7 cellular contexts compared by ENCODE assay signal in the genomic region with DNA sequence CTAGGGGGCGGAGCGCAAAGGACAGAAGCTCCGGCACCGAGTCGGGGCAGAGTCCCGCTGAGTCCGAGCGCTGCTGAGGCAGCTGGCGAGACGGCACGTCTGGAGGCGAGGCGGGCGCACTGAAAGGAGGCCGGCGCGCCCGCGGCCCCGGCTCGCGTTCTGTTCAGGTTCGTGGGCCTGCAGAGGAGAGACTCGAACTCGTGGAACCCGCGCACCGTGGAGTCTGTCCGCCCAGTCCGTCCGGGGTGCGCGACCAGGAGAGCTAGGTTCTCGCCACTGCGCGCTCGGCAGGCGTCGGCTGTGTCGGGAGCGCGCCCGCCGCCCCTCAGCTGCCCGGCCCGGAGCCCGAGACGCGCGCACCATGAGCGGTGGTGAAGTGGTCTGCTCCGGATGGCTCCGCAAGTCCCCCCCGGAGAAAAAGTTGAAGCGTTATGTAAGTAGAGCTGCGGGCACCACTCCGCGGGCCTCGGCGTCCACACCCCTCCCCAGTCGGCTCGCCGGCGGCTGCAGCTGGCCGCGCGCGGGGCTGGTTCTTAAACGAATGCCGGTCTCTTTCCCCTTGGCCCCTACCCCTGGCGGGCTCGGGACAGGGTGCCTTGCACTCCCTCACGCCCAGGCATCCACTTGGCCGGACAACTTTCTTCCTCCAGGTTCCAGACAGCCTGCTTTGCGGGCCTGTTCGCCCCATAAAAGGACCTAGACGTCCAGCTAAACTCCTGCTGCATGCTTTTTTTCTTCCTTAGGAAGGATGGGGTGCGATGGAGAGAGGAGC. TPM values are rescaled to one million over a fixed set of nuclear protein-coding genes. Genes with fewer than 3 reads are reported as not detected.
DNase-seq lines count a peak whose midpoint lies in the region; ATAC-seq, FAIRE-seq and TF ChIP-seq lines count a peak whose summit lies in the region.

A gene (plus strand): TSS at position 49 of the 772 bp plus-strand sequence. CDS start 313 bp downstream, at position 362.

- peak within 1 kb of the TSS; percentile 79 to 98 (median 91) for H3K9ac ChIP-seq in skeletal muscle tissue (ENCODE audit: low read depth in 1 of 3, low read length in 3 of 3)

- peak within 1 kb of the TSS; percentile 96 for H3K27ac ChIP-seq in skeletal muscle tissue (ENCODE audit: low read depth, low read length)

- no peaks in the 10 kb centered on the region for H3K27me3 ChIP-seq in skeletal muscle tissue (ENCODE audit: control insufficient read depth in 3 of 3, insufficient read depth in 3 of 3, low read length in 3 of 3)

- H3K27me3 Mint-ChIP-seq in MCF 10A (ENCODE audit: insufficient read depth, unreplicated experiment) = no peaks in the 10 kb centered on the region

- peak within 1 kb of the TSS; percentile 90 to 98 (median 92) for H3K4me3 ChIP-seq in skeletal muscle tissue (ENCODE audit: low read length in 3 of 3)

- BruUV-seq in MCF 10A (replicated peaks; lab: Mats Ljungman, UMichigan) = no TSS peak

- POLR2A ChIA-PET in MCF 10A (lab: Yijun Ruan, JAX) = interaction anchor here (0.6 to 6.0 kb wide), 32 partner anchors 10 to 178 kb away, joined by 3 to 66 read pairs (median 4); no protein-coding TSS in a partner anchor

- ATAC-seq in GM19452 (IDR thresholded peaks at IDR 0.05; ENCODE audit: unreplicated experiment) (peak; percentile 71), HG03457 (IDR thresholded peaks at IDR 0.05; ENCODE audit: unreplicated experiment) (peak; percentile 64)

- CTCF ChIA-PET in MCF 10A (lab: Yijun Ruan, JAX) = interaction anchor here (0.7 to 2.2 kb wide), 18 partner anchors 7 to 352 kb away, joined by 3 to 7 read pairs (median 4); no protein-coding TSS in a partner anchor

- H3K36me3 Mint-ChIP-seq in MCF 10A (ENCODE audit: insufficient read depth, unreplicated experiment) = peaks cover 6% of the 10 kb centered on the region

- intact Hi-C loops in MCF 10A (cut with micrococcal nuclease) = loop anchor here (2.0 to 5.0 kb wide), 3 partner anchors 60 to 146 kb away; no protein-coding TSS in a partner anchor

- peaks cover 21 to 32% (median 29%) of the 10 kb centered on the region in 3 donors for H3K4me1 ChIP-seq in skeletal muscle tissue (ENCODE audit: control insufficient read depth in 3 of 3, insufficient read depth in 3 of 3, low read length in 3 of 3)

- peak within 1 kb of the TSS; percentile 84 for H3K4me3 Mint-ChIP-seq in MCF 10A (ENCODE audit: unreplicated experiment)

- H3K27ac Mint-ChIP-seq in MCF 10A (ENCODE audit: low read depth, unreplicated experiment) = peak within 1 kb of the TSS; percentile 66

- H3K36me3 ChIP-seq in skeletal muscle tissue (ENCODE audit: control insufficient read depth in 3 of 3, insufficient read depth in 3 of 3, low read length in 3 of 3) = no peaks in the 10 kb centered on the region

- no peak for FAIRE-seq in RCC 7860 (lab: Jason Lieb, UNC)

- H3K9me3 ChIP-seq in skeletal muscle tissue (ENCODE audit: control insufficient read depth in 3 of 3, low read length in 3 of 3) = no peaks in the 10 kb centered on the region

- peaks cover 21% of the 10 kb centered on the region for H3K4me1 Mint-ChIP-seq in MCF 10A (ENCODE audit: insufficient read depth, unreplicated experiment)

- peak; percentile 80 for DNase-seq in GM03348 (ENCODE audit: low spot score)
- DNase-seq in RCC 7860 (ENCODE audit: low spot score) = peak; percentile 50
- peak; percentile 79 for DNase-seq in MCF 10A (ENCODE audit: unreplicated experiment)
- peak; percentile 53 for DNase-seq in iPS-NIHi7 (ENCODE audit: extremely low spot score)

- no peak for TF ChIP-seq CTCF in MCF 10A (IDR thresholded peaks at IDR 0.05; ENCODE audit: unreplicated experiment)

- no peaks in the 10 kb centered on the region for H3K9me3 Mint-ChIP-seq in MCF 10A (ENCODE audit: unreplicated experiment)

RNA-seq across cellular contexts. Expression of the gene that starts here (rescaled TPM):
- total RNA-seq in MCF 10A (2022) (5.9 and 7.6 TPM in 2 replicates), skeletal muscle tissue (36.0 TPM)

Comparison
In these comparisons a context has a peak if more than half of its experiments do, and no peak if none do; other contexts are left out.
1. Peak in every context shown above with its lines: DNase-seq, ATAC-seq, H3K4me3 ChIP-seq and H3K27ac ChIP-seq.